Comparison of ENCODE assay signal across 16 cellular contexts in genomic region chr7:133794490-133794889, GRCh38.
DNase-seq lines count a peak whose midpoint lies in the region; ATAC-seq and TF ChIP-seq lines count a peak whose summit lies in the region.
"Had no signal": no experiment of that assay in that cellular context is flagged by ENCODE, and none has a peak within 500 bp of the region (broad histone marks: within the 10 kb centered on the region; RNA-seq: fewer than 3 reads in every experiment).

No MANE protein-coding gene starts in this region.

- no peak for ATAC-seq in naive thymus-derived CD8-positive, alpha-beta T cell
- ATAC-seq: left colon, PC-3, WTC11 had no signal

- no peak for TF ChIP-seq CTCF in choroid plexus epithelial cell (conservative IDR thresholded peaks at IDR 0.05; ENCODE audit: low read depth, low read length)

- no peaks in the 10 kb centered on the region for H3K27me3 Mint-ChIP-seq in naive thymus-derived CD8-positive, alpha-beta T cell

- H3K9me3 Mint-ChIP-seq in naive thymus-derived CD8-positive, alpha-beta T cell, result no peaks in the 10 kb centered on the region
- H3K9me3 Mint-ChIP-seq: H9, WTC11 had no signal

- POLR2A ChIA-PET in naive thymus-derived CD8-positive, alpha-beta T cell (lab: Charles Lee), result no interaction called here
- POLR2A ChIA-PET in HEK293T (lab: Yijun Ruan, JAX), result no interaction called here

- no peak overlapping the region for H3K27ac Mint-ChIP-seq in naive thymus-derived CD8-positive, alpha-beta T cell
- H3K27ac Mint-ChIP-seq: WTC11 had no signal

- CTCF ChIA-PET in HEK293T (lab: Yijun Ruan, JAX), result no interaction called here

- DNase-seq in AG08395 (ENCODE audit: low spot score) (peak; percentile 39), DMS79 treated with DMSO at 0.1 percent for 48 hours (lab: John Stamatoyannopoulos, UW) (peak; percentile 90), NCI-H187 treated with DMSO at 0.1 percent for 48 hours (lab: John Stamatoyannopoulos, UW) (peak; percentile 57), choroid plexus epithelial cell (ENCODE audit: low read depth) (peak; percentile 23), T-helper 1 cell (no peak), HEK293T (ENCODE audit: extremely low spot score) (no peak)
- DNase-seq in activated CD8-positive, alpha-beta memory T cell treated with anti-CD3 and anti-CD28 coated beads for 24 hours, result no peak
- DNase-seq in naive thymus-derived CD8-positive, alpha-beta T cell, result no peak
- DNase-seq: activated effector memory CD4-positive, alpha-beta T cell treated with anti-CD3 and anti-CD28 coated beads, Interleukin-2, amount 50 U/mL, for 16 hours; aorta; H9; left colon; PC-3; posterior cingulate gyrus had no signal

- peaks cover under 1 to 19% (median 6%) of the 10 kb centered on the region in 3 donors for H3K36me3 Mint-ChIP-seq in naive thymus-derived CD8-positive, alpha-beta T cell
- H3K36me3 Mint-ChIP-seq: WTC11 had no signal

- H3K4me1 Mint-ChIP-seq in naive thymus-derived CD8-positive, alpha-beta T cell, result peaks cover 0 to under 1% (median 0%) of the 10 kb centered on the region in 4 donors

- no peak overlapping the region for H3K4me3 ChIP-seq in choroid plexus epithelial cell (ENCODE audit: low read depth, low read length)
- H3K4me3 ChIP-seq: BLaER1 had no signal

- no peak overlapping the region for H3K4me3 Mint-ChIP-seq in naive thymus-derived CD8-positive, alpha-beta T cell
- H3K4me3 Mint-ChIP-seq: H9, WTC11 had no signal

TF ChIP-seq in HEK293T, 16 proteins besides CTCF, POLR2A, EP300 and RAD21:
- TF ChIP-seq ELF4 (IDR thresholded peaks at IDR 0.05) (no peak), SP1 (IDR thresholded peaks at IDR 0.05) (no peak), SUZ12 (IDR thresholded peaks at IDR 0.05) (no peak), FOXM1 (IDR thresholded peaks at IDR 0.05; ENCODE audit: borderline replicate concordance) (no peak), TARDBP (IDR thresholded peaks at IDR 0.05) (no peak), ZNF384 (IDR thresholded peaks at IDR 0.05) (no peak), PKNOX1 (IDR thresholded peaks at IDR 0.05) (no peak), FOXA1 (IDR thresholded peaks at IDR 0.05) (no peak), BHLHE40 (IDR thresholded peaks at IDR 0.05; ENCODE audit: borderline replicate concordance) (no peak), NFRKB (IDR thresholded peaks at IDR 0.05) (no peak), CTBP1 (IDR thresholded peaks at IDR 0.05; ENCODE audit: borderline replicate concordance) (no peak)

Comparison
In these comparisons a context has a peak if more than half of its experiments do, and no peak if none do; other contexts are left out.
1. DNase-seq: peak in AG08395 (single experiment), DMS79 treated with DMSO at 0.1 percent for 48 hours (single experiment), NCI-H187 treated with DMSO at 0.1 percent for 48 hours (single experiment) and choroid plexus epithelial cell (single experiment); none in activated CD8-positive, alpha-beta memory T cell treated with anti-CD3 and anti-CD28 coated beads for 24 hours (single experiment), T-helper 1 cell (0 of 5), naive thymus-derived CD8-positive, alpha-beta T cell (0 of 10) and HEK293T (single experiment).